26 cellular contexts compared by ENCODE assay signal in genomic region chrX:82627568-82627967, GRCh38.
"Had no signal": no experiment of that assay in that cellular context is flagged by ENCODE, and none has a peak within 500 bp of the region (broad histone marks: within the 10 kb centered on the region; RNA-seq: fewer than 3 reads in every experiment).

No MANE protein-coding gene starts in this region.

- H3K9me3 Mint-ChIP-seq: memory B cell; stimulated activated memory B cell treated with anti-CD40 and anti-IgM and Interleukin-4, amounts not matched to agents 10 μg/mL and 1 μg/mL and 100 μg/mL, for 72 hours had no signal

- ATAC-seq: left colon; mucosa of descending colon; naive thymus-derived CD4-positive, alpha-beta T cell; right lobe of liver; stimulated activated memory B cell treated with anti-CD40 and anti-IgM and Interleukin-4, amounts not matched to agents 10 μg/mL and 1 μg/mL and 100 μg/mL, for 72 hours; stimulated activated naive CD8-positive, alpha-beta T cell treated with anti-CD3 and anti-CD28 coated beads, Interleukin-15, amount 100 ng/mL, for 72 hours had no signal

- H3K4me2 ChIP-seq: smooth muscle cell had no signal

- H3K4me1 Mint-ChIP-seq: memory B cell; naive thymus-derived CD4-positive, alpha-beta T cell; stimulated activated memory B cell treated with anti-CD40 and anti-IgM and Interleukin-4, amounts not matched to agents 10 μg/mL and 1 μg/mL and 100 μg/mL, for 72 hours; stimulated activated naive CD8-positive, alpha-beta T cell treated with anti-CD3 and anti-CD28 coated beads, Interleukin-15, amount 100 ng/mL, for 72 hours had no signal

- H3K27me3 Mint-ChIP-seq: memory B cell; naive thymus-derived CD4-positive, alpha-beta T cell; natural killer cell treated with Interleukin-12 subunit alpha and Interleukin-12 subunit beta and Interleukin-15 and Interleukin-18, amount 100 ng/mL, for 72 hours; progenitor cell of endocrine pancreas; stimulated activated memory B cell treated with anti-CD40 and anti-IgM and Interleukin-4, amounts not matched to agents 10 μg/mL and 1 μg/mL and 100 μg/mL, for 72 hours; stimulated activated naive CD8-positive, alpha-beta T cell treated with anti-CD3 and anti-CD28 coated beads, Interleukin-15, amount 100 ng/mL, for 72 hours had no signal

- H3K36me3 ChIP-seq: left ventricle myocardium inferior, ovary, right atrium auricular region, right lobe of liver, tibial nerve, upper lobe of left lung, vagina had no signal

- DNase-seq: hippocampal formation; kidney; left colon; left ventricle myocardium inferior; midbrain; mucosa of descending colon; naive thymus-derived CD4-positive, alpha-beta T cell; ovary; right lobe of liver; stimulated activated CD4-positive, alpha-beta T cell treated with anti-CD3 and anti-CD28 coated beads, Interleukin-1b, Interleukin-23, amount 100 ng/mL, for 48 hours; stimulated activated CD4-positive, alpha-beta T cell treated with anti-CD3 and anti-CD28 coated beads, Interleukin-2, amount 100 ng/mL, for 48 hours; stimulated activated CD4-positive, alpha-beta T cell treated with anti-CD3 and anti-CD28 coated beads, Interleukin-4, amount 100 ng/mL, for 4 hours; stimulated activated CD8-positive, alpha-beta memory T cell treated with anti-CD3 and anti-CD28 coated beads, Interleukin-4, amount 100 ng/mL, for 48 hours; stimulated activated naive CD4-positive, alpha-beta T cell treated with Interleukin-2 at 50 U/mL for 16 hours; stimulated activated naive CD8-positive, alpha-beta T cell treated with anti-CD3 and anti-CD28 coated beads, Interleukin-15, amount 100 ng/mL, for 72 hours; substantia nigra; upper lobe of left lung had no signal

- H3K9me3 ChIP-seq: mucosa of descending colon, ovary, right lobe of liver, upper lobe of left lung, vagina had no signal

- H3K27ac ChIP-seq: left ventricle myocardium inferior, ovary, right atrium auricular region, right lobe of liver, tibial nerve, upper lobe of left lung, vagina had no signal

- H3K4me3 Mint-ChIP-seq: memory B cell; naive thymus-derived CD4-positive, alpha-beta T cell; natural killer cell treated with Interleukin-12 subunit alpha and Interleukin-12 subunit beta and Interleukin-15 and Interleukin-18, amount 100 ng/mL, for 72 hours; stimulated activated memory B cell treated with anti-CD40 and anti-IgM and Interleukin-4, amounts not matched to agents 10 μg/mL and 1 μg/mL and 100 μg/mL, for 72 hours; stimulated activated naive CD8-positive, alpha-beta T cell treated with anti-CD3 and anti-CD28 coated beads, Interleukin-15, amount 100 ng/mL, for 72 hours had no signal

- H3K4me1 ChIP-seq: left ventricle myocardium inferior, right atrium auricular region, right lobe of liver, tibial nerve, upper lobe of left lung, vagina had no signal

- H3K27me3 ChIP-seq: ovary, right atrium auricular region, right lobe of liver, tibial nerve, upper lobe of left lung, vagina had no signal

- H3K4me3 ChIP-seq: left ventricle myocardium inferior, lung, mucosa of descending colon, ovary, right atrium auricular region, right lobe of liver, smooth muscle cell, tibial nerve, upper lobe of left lung, vagina had no signal

- H3K27ac Mint-ChIP-seq: memory B cell; naive thymus-derived CD4-positive, alpha-beta T cell; natural killer cell treated with Interleukin-12 subunit alpha and Interleukin-12 subunit beta and Interleukin-15 and Interleukin-18, amount 100 ng/mL, for 72 hours; progenitor cell of endocrine pancreas; stimulated activated memory B cell treated with anti-CD40 and anti-IgM and Interleukin-4, amounts not matched to agents 10 μg/mL and 1 μg/mL and 100 μg/mL, for 72 hours; stimulated activated naive CD8-positive, alpha-beta T cell treated with anti-CD3 and anti-CD28 coated beads, Interleukin-15, amount 100 ng/mL, for 72 hours had no signal

- H3K36me3 Mint-ChIP-seq: memory B cell; naive thymus-derived CD4-positive, alpha-beta T cell; natural killer cell treated with Interleukin-12 subunit alpha and Interleukin-12 subunit beta and Interleukin-15 and Interleukin-18, amount 100 ng/mL, for 72 hours; stimulated activated memory B cell treated with anti-CD40 and anti-IgM and Interleukin-4, amounts not matched to agents 10 μg/mL and 1 μg/mL and 100 μg/mL, for 72 hours had no signal
